ENCODE assay signal across 17 cellular contexts in the genomic region with DNA sequence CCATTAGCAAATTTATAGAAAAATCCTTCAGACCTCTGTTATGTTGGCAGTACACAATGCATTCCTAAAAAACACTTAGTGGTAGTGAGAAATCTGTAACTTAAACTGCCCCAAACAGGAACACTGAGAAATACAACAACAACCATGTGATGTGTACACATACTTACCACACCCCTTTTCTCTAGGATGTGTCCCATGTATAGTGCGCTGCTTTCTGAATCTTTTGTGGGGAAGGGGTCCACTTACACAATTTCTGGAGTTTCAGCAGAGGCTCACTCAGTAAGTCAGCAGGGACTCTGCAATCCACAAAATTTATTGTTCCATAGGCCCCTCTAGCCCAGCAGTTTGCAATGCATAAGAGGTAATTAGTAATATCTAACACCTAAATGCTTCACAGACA.
DNase-seq lines count a peak whose midpoint lies in the region; ATAC-seq and TF ChIP-seq lines count a peak whose summit lies in the region.
"Had no signal": no experiment of that assay in that cellular context is flagged by ENCODE, and none has a peak within 500 bp of the region (broad histone marks: within the 10 kb centered on the region; RNA-seq: fewer than 3 reads in every experiment).

No MANE protein-coding gene starts in this region.

- H3K27me3 Mint-ChIP-seq in activated CD8-positive, alpha-beta memory T cell treated with anti-CD3 and anti-CD28 coated beads, Interleukin-2, amount 10 ng/mL, durations not matched to agents 7 days and 5 days = no peaks in the 10 kb centered on the region
- H3K27me3 Mint-ChIP-seq in nephron (ENCODE audit: low read depth) = no peaks in the 10 kb centered on the region
- H3K27me3 Mint-ChIP-seq in activated CD4-positive, alpha-beta T cell treated with anti-CD3 and anti-CD28 coated beads, Interleukin-2, amount 10 ng/mL, durations not matched to agents 24 days and 14 days = peaks cover 6% of the 10 kb centered on the region

- CTCF ChIA-PET in activated CD8-positive, alpha-beta memory T cell treated with anti-CD3 and anti-CD28 coated beads, Interleukin-2, amount 10 ng/mL, durations not matched to agents 7 days and 5 days (lab: Charles Lee) = no interaction called here

- peak overlapping the region in 3 of 4 donors; percentile 45 to 67 (median 49) for H3K27ac ChIP-seq in gastroesophageal sphincter
- no peak overlapping the region for H3K27ac ChIP-seq in upper lobe of right lung
- H3K27ac ChIP-seq: 22Rv1 had no signal

- no peaks in the 10 kb centered on the region for H3K36me3 ChIP-seq in gastroesophageal sphincter
- H3K36me3 ChIP-seq in upper lobe of right lung = no peaks in the 10 kb centered on the region

- no peak for ATAC-seq in activated CD8-positive, alpha-beta memory T cell treated with anti-CD3 and anti-CD28 coated beads, Interleukin-2, amount 10 ng/mL, durations not matched to agents 7 days and 5 days
- ATAC-seq in gastroesophageal sphincter (no peak), upper lobe of right lung (peak; percentile 33)
- ATAC-seq: CD8-positive, alpha-beta T cell; GM23338 had no signal

- TF ChIP-seq CTCF in gastroesophageal sphincter (IDR thresholded peaks at IDR 0.05) = no peak
- TF ChIP-seq CTCF in nephron (IDR thresholded peaks at IDR 0.05; ENCODE audit: unreplicated experiment in 3 of 3) = no peak
- no peak for TF ChIP-seq CTCF in upper lobe of right lung (IDR thresholded peaks at IDR 0.05)

- H3K36me3 Mint-ChIP-seq in activated CD8-positive, alpha-beta memory T cell treated with anti-CD3 and anti-CD28 coated beads, Interleukin-2, amount 10 ng/mL, durations not matched to agents 7 days and 5 days = peaks cover 12% of the 10 kb centered on the region
- H3K36me3 Mint-ChIP-seq in nephron (ENCODE audit: low read depth) = peaks cover 29% of the 10 kb centered on the region
- H3K36me3 Mint-ChIP-seq in activated CD4-positive, alpha-beta T cell treated with anti-CD3 and anti-CD28 coated beads, Interleukin-2, amount 10 ng/mL, durations not matched to agents 24 days and 14 days (ENCODE audit: low read depth) = peaks cover 8% of the 10 kb centered on the region
- H3K36me3 Mint-ChIP-seq: CD14-positive monocyte; CD8-positive, alpha-beta T cell had no signal

- intact Hi-C loops in upper lobe of right lung (cut with DNase I) = no loop called here
- intact Hi-C loops in activated CD4-positive, alpha-beta T cell treated with anti-CD3 and anti-CD28 coated beads, Interleukin-2, amount 10 ng/mL, durations not matched to agents 24 days and 14 days (cut with micrococcal nuclease) = no loop called here

- H3K4me3 ChIP-seq in gastroesophageal sphincter (no peak overlapping the region), upper lobe of right lung (no peak overlapping the region)
- H3K4me3 ChIP-seq: GM23338 had no signal

- WGBS in gastroesophageal sphincter (ENCODE audit: low coverage in 1 of 2), 2 donors = 80 to 100% methylated on average over 1 of the region's 1 CpG

- peaks cover 7% of the 10 kb centered on the region for H3K4me1 Mint-ChIP-seq in activated CD8-positive, alpha-beta memory T cell treated with anti-CD3 and anti-CD28 coated beads, Interleukin-2, amount 10 ng/mL, durations not matched to agents 7 days and 5 days
- peaks cover 35% of the 10 kb centered on the region for H3K4me1 Mint-ChIP-seq in nephron
- peaks cover 7% of the 10 kb centered on the region for H3K4me1 Mint-ChIP-seq in activated CD4-positive, alpha-beta T cell treated with anti-CD3 and anti-CD28 coated beads, Interleukin-2, amount 10 ng/mL, durations not matched to agents 24 days and 14 days
- H3K4me1 Mint-ChIP-seq: CD14-positive monocyte had no signal

- no peaks in the 10 kb centered on the region for H3K9me3 Mint-ChIP-seq in activated CD8-positive, alpha-beta memory T cell treated with anti-CD3 and anti-CD28 coated beads, Interleukin-2, amount 10 ng/mL, durations not matched to agents 7 days and 5 days (ENCODE audit: low read depth)
- H3K9me3 Mint-ChIP-seq in nephron = peaks cover 3% of the 10 kb centered on the region
- H3K9me3 Mint-ChIP-seq in activated CD4-positive, alpha-beta T cell treated with anti-CD3 and anti-CD28 coated beads, Interleukin-2, amount 10 ng/mL, durations not matched to agents 24 days and 14 days = peaks cover 4% of the 10 kb centered on the region
- H3K9me3 Mint-ChIP-seq: CD8-positive, alpha-beta T cell; GM23338 had no signal

- DNase-seq in activated CD8-positive, alpha-beta memory T cell treated with anti-CD3 and anti-CD28 coated beads for 24 hours = peak; percentile 42
- no peak for DNase-seq in activated CD8-positive, alpha-beta memory T cell treated with anti-CD3 and anti-CD28 coated beads, Interleukin-2, amount 10 ng/mL, durations not matched to agents 7 days and 5 days
- DNase-seq in upper lobe of right lung = no peak
- DNase-seq in middle frontal gyrus (ENCODE audit: extremely low spot score, low spot score) = no peak
- DNase-seq in activated CD4-positive, alpha-beta T cell treated with anti-CD3 and anti-CD28 coated beads, Interleukin-2, amount 50 U/mL, for 1 hour = no peak
- DNase-seq in activated CD4-positive, alpha-beta T cell treated with anti-CD3 and anti-CD28 coated beads, Interleukin-2, amount 10 ng/mL, durations not matched to agents 24 days and 14 days = no peak
- DNase-seq: CD8-positive, alpha-beta T cell; COR-L47; DMS153; DMS79 treated with DMSO at 0.1 percent for 48 hours; EL; H7 had no signal

- TF ChIP-seq POLR2A in gastroesophageal sphincter (IDR thresholded peaks at IDR 0.05) = no peak

- no peak for TF ChIP-seq EP300 in gastroesophageal sphincter (IDR thresholded peaks at IDR 0.05)

- H3K4me3 Mint-ChIP-seq in activated CD8-positive, alpha-beta memory T cell treated with anti-CD3 and anti-CD28 coated beads, Interleukin-2, amount 10 ng/mL, durations not matched to agents 7 days and 5 days = no peak overlapping the region
- no peak overlapping the region for H3K4me3 Mint-ChIP-seq in nephron
- no peak overlapping the region for H3K4me3 Mint-ChIP-seq in activated CD4-positive, alpha-beta T cell treated with anti-CD3 and anti-CD28 coated beads, Interleukin-2, amount 10 ng/mL, durations not matched to agents 24 days and 14 days
- H3K4me3 Mint-ChIP-seq: CD14-positive monocyte; CD8-positive, alpha-beta T cell; GM23338 had no signal

- H3K27ac Mint-ChIP-seq in activated CD8-positive, alpha-beta memory T cell treated with anti-CD3 and anti-CD28 coated beads, Interleukin-2, amount 10 ng/mL, durations not matched to agents 7 days and 5 days = no peak overlapping the region
- H3K27ac Mint-ChIP-seq in nephron = peak overlapping the region; percentile 13 to 74 (median 65)
- H3K27ac Mint-ChIP-seq in activated CD4-positive, alpha-beta T cell treated with anti-CD3 and anti-CD28 coated beads, Interleukin-2, amount 10 ng/mL, durations not matched to agents 24 days and 14 days = no peak overlapping the region
- H3K27ac Mint-ChIP-seq: CD14-positive monocyte; CD8-positive, alpha-beta T cell; GM23338 had no signal

- H3K4me1 ChIP-seq in gastroesophageal sphincter (peaks cover 16 to 52% (median 17%) of the 10 kb centered on the region in 3 donors), upper lobe of right lung (no peaks in the 10 kb centered on the region)

- H3K9me3 ChIP-seq in gastroesophageal sphincter (no peaks in the 10 kb centered on the region), upper lobe of right lung (no peaks in the 10 kb centered on the region)

- no peaks in the 10 kb centered on the region for H3K27me3 ChIP-seq in gastroesophageal sphincter
- no peaks in the 10 kb centered on the region for H3K27me3 ChIP-seq in upper lobe of right lung

Comparison
In these comparisons a context has a peak if more than half of its experiments do, and no peak if none do; other contexts are left out.
1. H3K27ac Mint-ChIP-seq: peak in nephron (3 of 3); none in activated CD8-positive, alpha-beta memory T cell treated with anti-CD3 and anti-CD28 coated beads, Interleukin-2, amount 10 ng/mL, durations not matched to agents 7 days and 5 days (single experiment) and activated CD4-positive, alpha-beta T cell treated with anti-CD3 and anti-CD28 coated beads, Interleukin-2, amount 10 ng/mL, durations not matched to agents 24 days and 14 days (single experiment).